Comparison of ENCODE assay signal across 14 cellular contexts in genomic region chr16:5621826-5622225, GRCh38.
A peak's percentile ranks its signal among the peaks of the same experiment; 100 is the strongest.
DNase-seq lines count a peak whose midpoint lies in the region; ATAC-seq and TF ChIP-seq lines count a peak whose summit lies in the region.
"Had no signal": no experiment of that assay in that cellular context is flagged by ENCODE, and none has a peak within 500 bp of the region (broad histone marks: within the 10 kb centered on the region; RNA-seq: fewer than 3 reads in every experiment).

No MANE protein-coding gene starts in this region.

- H3K36me3 ChIP-seq in right atrium auricular region, result no peaks in the 10 kb centered on the region
- H3K36me3 ChIP-seq in HAP-1 (replicated peaks), result no peaks in the 10 kb centered on the region

- no peak overlapping the region for H3K4me3 ChIP-seq in right atrium auricular region
- no peak overlapping the region for H3K4me3 ChIP-seq in astrocyte of the cerebellum (ENCODE audit: low read depth, low read length)
- H3K4me3 ChIP-seq in HAP-1, result no peak overlapping the region
- H3K4me3 ChIP-seq: GM12878 had no signal

- TF ChIP-seq CTCF in right atrium auricular region (IDR thresholded peaks at IDR 0.05) (no peak), astrocyte of the cerebellum (IDR thresholded peaks at IDR 0.05; ENCODE audit: low read depth, low read length, missing control alignments) (no peak)

- H3K27me3 ChIP-seq in right atrium auricular region (no peaks in the 10 kb centered on the region), HAP-1 (ENCODE audit: low read depth) (no peaks in the 10 kb centered on the region)

- DNase-seq in left cardiac atrium (peak; percentile 46), right atrium auricular region (ENCODE audit: low spot score) (no peak), astrocyte of the cerebellum (ENCODE audit: low read depth) (peak; percentile 44), mucosa of gallbladder (ENCODE audit: low spot score) (peak; percentile 80), HAP-1 (ENCODE audit: low spot score in 2 of 2) (no peak)
- DNase-seq: CD4-positive, alpha-beta memory T cell; DMS79; HCEC 1CT; HFFc6 had no signal

- intact Hi-C loops in left cardiac atrium (cut with DNase I), result loop anchor here in 1 of 2 donors (10.0 kb wide), 1 partner anchor 387 kb away; no protein-coding TSS in a partner anchor

- no peak overlapping the region for H3K27ac ChIP-seq in right atrium auricular region
- H3K27ac ChIP-seq: C4-2B, HL-60 had no signal

- no peak for ATAC-seq in left cardiac atrium
- no peak for ATAC-seq in GM21619 (IDR thresholded peaks at IDR 0.05; ENCODE audit: unreplicated experiment)
- ATAC-seq in HG03095 (IDR thresholded peaks at IDR 0.05; ENCODE audit: unreplicated experiment), result no peak
- ATAC-seq: GM12878 had no signal

- H3K4me1 ChIP-seq in right atrium auricular region (no peaks in the 10 kb centered on the region), HAP-1 (no peaks in the 10 kb centered on the region)

- in situ Hi-C loops in astrocyte of the cerebellum (cut with HindIII; ENCODE audit: low sequenced_read_pairs) (no loop called here), HAP-1 (cut with MboI; ENCODE audit: low sequenced_read_pairs) (loop anchor here (25.0 kb wide), 1 partner anchor 385 kb away; no protein-coding TSS in a partner anchor)

- H3K9me3 ChIP-seq in right atrium auricular region (peaks cover 0 to 3% of the 10 kb centered on the region in 2 donors), HAP-1 (no peaks in the 10 kb centered on the region)

Comparison
In these comparisons a context has a peak if more than half of its experiments do, and no peak if none do; other contexts are left out.
1. DNase-seq: peak in left cardiac atrium (single experiment), astrocyte of the cerebellum (single experiment) and mucosa of gallbladder (single experiment); none in right atrium auricular region (single experiment) and HAP-1 (0 of 2).